ENCODE assay signal across 2 cellular contexts in the genomic region with DNA sequence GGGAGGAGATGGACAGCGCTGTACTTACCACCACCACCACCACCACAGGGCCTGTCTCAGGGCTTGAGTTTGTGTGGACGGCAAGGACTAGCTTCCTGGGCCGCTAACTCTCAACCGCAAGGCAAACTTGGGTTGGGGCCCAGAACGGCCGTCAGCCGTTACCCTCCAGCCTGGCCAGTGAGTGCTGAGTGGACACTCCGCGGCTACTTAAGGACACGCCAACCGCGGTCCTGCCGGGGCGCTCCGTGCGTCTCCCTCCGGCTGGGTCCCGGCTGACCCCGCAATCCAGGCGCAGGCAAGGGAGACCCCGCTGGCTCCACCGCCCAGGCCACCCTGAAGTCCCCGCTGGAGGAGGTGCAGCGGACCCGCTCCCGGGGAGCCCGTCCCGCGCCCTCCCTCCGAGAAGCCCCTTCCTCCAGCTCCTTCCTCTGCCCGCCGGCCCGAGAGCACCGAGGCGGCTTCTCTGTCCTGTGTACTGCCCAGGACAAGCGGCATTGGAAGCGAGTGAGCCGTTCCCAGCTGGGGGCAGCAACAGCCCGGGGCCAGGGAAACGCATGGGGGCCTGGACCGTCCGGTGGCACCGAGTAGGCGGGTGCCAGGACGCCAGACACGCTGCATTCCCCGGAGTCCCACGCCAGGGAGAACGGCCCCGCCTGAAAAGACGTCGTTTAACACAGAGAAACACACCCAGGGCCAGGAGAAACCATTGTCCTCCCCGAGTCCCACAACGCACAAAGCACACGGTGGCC.
TF ChIP-seq lines count a peak whose summit lies in the region.

No MANE protein-coding gene starts in this region.

TF ChIP-seq in SK-N-SH treated with all-trans-retinoic acid at 6 μM for 48 hours, 23 proteins besides CTCF, POLR2A, EP300 and RAD21 (continued from another document):
- TF ChIP-seq, protein P1, sequence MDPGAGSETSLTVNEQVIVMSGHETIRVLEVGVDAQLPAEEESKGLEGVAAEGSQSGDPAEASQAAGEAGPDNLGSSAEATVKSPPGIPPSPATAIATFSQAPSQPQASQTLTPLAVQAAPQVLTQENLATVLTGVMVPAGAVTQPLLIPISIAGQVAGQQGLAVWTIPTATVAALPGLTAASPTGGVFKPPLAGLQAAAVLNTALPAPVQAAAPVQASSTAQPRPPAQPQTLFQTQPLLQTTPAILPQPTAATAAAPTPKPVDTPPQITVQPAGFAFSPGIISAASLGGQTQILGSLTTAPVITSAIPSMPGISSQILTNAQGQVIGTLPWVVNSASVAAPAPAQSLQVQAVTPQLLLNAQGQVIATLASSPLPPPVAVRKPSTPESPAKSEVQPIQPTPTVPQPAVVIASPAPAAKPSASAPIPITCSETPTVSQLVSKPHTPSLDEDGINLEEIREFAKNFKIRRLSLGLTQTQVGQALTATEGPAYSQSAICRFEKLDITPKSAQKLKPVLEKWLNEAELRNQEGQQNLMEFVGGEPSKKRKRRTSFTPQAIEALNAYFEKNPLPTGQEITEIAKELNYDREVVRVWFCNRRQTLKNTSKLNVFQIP (CRISPR knock-in tag; IDR thresholded peaks at IDR 0.05; ENCODE audit: borderline replicate concordance, low read depth) = no peak
- TF ChIP-seq RARB (CRISPR knock-in tag; IDR thresholded peaks at IDR 0.05) (no peak), CSDC2 (CRISPR knock-in tag; IDR thresholded peaks at IDR 0.05) (no peak), PPARA (CRISPR knock-in tag; IDR thresholded peaks at IDR 0.05; ENCODE audit: borderline replicate concordance) (no peak), ZC3H10 (CRISPR knock-in tag; IDR thresholded peaks at IDR 0.05) (no peak), ZNF8 (CRISPR knock-in tag; IDR thresholded peaks at IDR 0.05) (no peak), ZFP3 (CRISPR knock-in tag; IDR thresholded peaks at IDR 0.05) (no peak), GLIS3 (CRISPR knock-in tag; IDR thresholded peaks at IDR 0.05) (no peak), ZNF70 (CRISPR knock-in tag; IDR thresholded peaks at IDR 0.05) (no peak), ESRRG (CRISPR knock-in tag; IDR thresholded peaks at IDR 0.05) (no peak)
- TF ChIP-seq, protein P2, sequence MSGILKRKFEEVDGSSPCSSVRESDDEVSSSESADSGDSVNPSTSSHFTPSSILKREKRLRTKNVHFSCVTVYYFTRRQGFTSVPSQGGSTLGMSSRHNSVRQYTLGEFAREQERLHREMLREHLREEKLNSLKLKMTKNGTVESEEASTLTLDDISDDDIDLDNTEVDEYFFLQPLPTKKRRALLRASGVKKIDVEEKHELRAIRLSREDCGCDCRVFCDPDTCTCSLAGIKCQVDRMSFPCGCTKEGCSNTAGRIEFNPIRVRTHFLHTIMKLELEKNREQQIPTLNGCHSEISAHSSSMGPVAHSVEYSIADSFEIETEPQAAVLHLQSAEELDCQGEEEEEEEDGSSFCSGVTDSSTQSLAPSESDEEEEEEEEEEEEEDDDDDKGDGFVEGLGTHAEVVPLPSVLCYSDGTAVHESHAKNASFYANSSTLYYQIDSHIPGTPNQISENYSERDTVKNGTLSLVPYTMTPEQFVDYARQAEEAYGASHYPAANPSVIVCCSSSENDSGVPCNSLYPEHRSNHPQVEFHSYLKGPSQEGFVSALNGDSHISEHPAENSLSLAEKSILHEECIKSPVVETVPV (CRISPR knock-in tag; IDR thresholded peaks at IDR 0.05) = no peak
- TF ChIP-seq, protein P3, sequence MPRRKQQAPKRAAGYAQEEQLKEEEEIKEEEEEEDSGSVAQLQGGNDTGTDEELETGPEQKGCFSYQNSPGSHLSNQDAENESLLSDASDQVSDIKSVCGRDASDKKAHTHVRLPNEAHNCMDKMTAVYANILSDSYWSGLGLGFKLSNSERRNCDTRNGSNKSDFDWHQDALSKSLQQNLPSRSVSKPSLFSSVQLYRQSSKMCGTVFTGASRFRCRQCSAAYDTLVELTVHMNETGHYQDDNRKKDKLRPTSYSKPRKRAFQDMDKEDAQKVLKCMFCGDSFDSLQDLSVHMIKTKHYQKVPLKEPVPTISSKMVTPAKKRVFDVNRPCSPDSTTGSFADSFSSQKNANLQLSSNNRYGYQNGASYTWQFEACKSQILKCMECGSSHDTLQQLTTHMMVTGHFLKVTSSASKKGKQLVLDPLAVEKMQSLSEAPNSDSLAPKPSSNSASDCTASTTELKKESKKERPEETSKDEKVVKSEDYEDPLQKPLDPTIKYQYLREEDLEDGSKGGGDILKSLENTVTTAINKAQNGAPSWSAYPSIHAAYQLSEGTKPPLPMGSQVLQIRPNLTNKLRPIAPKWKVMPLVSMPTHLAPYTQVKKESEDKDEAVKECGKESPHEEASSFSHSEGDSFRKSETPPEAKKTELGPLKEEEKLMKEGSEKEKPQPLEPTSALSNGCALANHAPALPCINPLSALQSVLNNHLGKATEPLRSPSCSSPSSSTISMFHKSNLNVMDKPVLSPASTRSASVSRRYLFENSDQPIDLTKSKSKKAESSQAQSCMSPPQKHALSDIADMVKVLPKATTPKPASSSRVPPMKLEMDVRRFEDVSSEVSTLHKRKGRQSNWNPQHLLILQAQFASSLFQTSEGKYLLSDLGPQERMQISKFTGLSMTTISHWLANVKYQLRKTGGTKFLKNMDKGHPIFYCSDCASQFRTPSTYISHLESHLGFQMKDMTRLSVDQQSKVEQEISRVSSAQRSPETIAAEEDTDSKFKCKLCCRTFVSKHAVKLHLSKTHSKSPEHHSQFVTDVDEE (CRISPR knock-in tag; IDR thresholded peaks at IDR 0.05) = no peak
- TF ChIP-seq, protein P4, sequence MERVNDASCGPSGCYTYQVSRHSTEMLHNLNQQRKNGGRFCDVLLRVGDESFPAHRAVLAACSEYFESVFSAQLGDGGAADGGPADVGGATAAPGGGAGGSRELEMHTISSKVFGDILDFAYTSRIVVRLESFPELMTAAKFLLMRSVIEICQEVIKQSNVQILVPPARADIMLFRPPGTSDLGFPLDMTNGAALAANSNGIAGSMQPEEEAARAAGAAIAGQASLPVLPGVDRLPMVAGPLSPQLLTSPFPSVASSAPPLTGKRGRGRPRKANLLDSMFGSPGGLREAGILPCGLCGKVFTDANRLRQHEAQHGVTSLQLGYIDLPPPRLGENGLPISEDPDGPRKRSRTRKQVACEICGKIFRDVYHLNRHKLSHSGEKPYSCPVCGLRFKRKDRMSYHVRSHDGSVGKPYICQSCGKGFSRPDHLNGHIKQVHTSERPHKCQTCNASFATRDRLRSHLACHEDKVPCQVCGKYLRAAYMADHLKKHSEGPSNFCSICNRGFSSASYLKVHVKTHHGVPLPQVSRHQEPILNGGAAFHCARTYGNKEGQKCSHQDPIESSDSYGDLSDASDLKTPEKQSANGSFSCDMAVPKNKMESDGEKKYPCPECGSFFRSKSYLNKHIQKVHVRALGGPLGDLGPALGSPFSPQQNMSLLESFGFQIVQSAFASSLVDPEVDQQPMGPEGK (CRISPR knock-in tag; IDR thresholded peaks at IDR 0.05; ENCODE audit: borderline replicate concordance) = no peak

TF ChIP-seq in SK-N-SH, 30 proteins besides CTCF, POLR2A, EP300 and RAD21 (continued from another document):
- TF ChIP-seq, protein P5, sequence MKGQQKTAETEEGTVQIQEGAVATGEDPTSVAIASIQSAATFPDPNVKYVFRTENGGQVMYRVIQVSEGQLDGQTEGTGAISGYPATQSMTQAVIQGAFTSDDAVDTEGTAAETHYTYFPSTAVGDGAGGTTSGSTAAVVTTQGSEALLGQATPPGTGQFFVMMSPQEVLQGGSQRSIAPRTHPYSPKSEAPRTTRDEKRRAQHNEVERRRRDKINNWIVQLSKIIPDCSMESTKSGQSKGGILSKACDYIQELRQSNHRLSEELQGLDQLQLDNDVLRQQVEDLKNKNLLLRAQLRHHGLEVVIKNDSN (IDR thresholded peaks at IDR 0.05; ENCODE audit: borderline replicate concordance, low read depth) = no peak
- TF ChIP-seq RFX5 (IDR thresholded peaks at IDR 0.05; ENCODE audit: low read length) = no peak
- no peak for TF ChIP-seq CHD2 (IDR thresholded peaks at IDR 0.05; ENCODE audit: low read length, partially characterized antibody)
- TF ChIP-seq, protein P6, sequence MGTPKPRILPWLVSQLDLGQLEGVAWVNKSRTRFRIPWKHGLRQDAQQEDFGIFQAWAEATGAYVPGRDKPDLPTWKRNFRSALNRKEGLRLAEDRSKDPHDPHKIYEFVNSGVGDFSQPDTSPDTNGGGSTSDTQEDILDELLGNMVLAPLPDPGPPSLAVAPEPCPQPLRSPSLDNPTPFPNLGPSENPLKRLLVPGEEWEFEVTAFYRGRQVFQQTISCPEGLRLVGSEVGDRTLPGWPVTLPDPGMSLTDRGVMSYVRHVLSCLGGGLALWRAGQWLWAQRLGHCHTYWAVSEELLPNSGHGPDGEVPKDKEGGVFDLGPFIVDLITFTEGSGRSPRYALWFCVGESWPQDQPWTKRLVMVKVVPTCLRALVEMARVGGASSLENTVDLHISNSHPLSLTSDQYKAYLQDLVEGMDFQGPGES (IDR thresholded peaks at IDR 0.05; ENCODE audit: low read depth, low read length) = no peak
- TF ChIP-seq JUND (IDR thresholded peaks at IDR 0.05) = no peak
- no peak for TF ChIP-seq SMC3 (IDR thresholded peaks at IDR 0.05; ENCODE audit: low read depth, low read length)
- no peak for TF ChIP-seq FOXJ3 (CRISPR knock-in tag; IDR thresholded peaks at IDR 0.05)
- no peak for TF ChIP-seq SIN3A (IDR thresholded peaks at IDR 0.05; ENCODE audit: borderline replicate concordance, low read depth, low read length)
- TF ChIP-seq TEAD4 (IDR thresholded peaks at IDR 0.05; ENCODE audit: borderline replicate concordance, insufficient read depth) = no peak
